In the genomic region with DNA sequence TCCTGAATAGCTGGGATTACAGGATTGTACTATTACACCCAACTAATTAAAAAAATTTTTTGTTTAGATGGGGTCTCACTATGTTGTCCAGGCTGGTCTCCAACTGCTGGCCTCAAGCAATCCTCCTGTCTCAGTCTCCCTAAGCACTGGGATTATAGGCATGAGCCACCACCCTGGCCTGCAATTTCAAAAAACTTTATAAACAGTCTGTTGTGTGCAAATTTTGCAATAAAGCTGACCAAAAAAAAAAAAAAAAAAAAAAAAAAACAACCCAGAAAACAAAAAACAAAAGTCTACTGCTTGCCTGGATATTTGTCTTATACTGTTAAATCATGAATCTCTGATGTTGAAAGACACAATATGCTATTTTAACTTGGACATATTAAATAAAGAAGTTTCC, we compare ENCODE assay signal across 19 cellular contexts. TPM values are rescaled to one million over a fixed set of nuclear protein-coding genes. Genes with fewer than 3 reads are reported as not detected.
DNase-seq lines count a peak whose midpoint lies in the region; ATAC-seq and TF ChIP-seq lines count a peak whose summit lies in the region.
"Had no signal": no experiment of that assay in that cellular context is flagged by ENCODE, and none has a peak within 500 bp of the region (broad histone marks: within the 10 kb centered on the region; RNA-seq: fewer than 3 reads in every experiment).

No MANE protein-coding gene starts in this region.

- TF ChIP-seq CTCF in CD4-positive, alpha-beta T cell (IDR thresholded peaks at IDR 0.05): no peak
- TF ChIP-seq CTCF in fibroblast of lung (conservative IDR thresholded peaks at IDR 0.05 in 1 of 2, IDR thresholded peaks at IDR 0.05 in 1 of 2; ENCODE audit: low read depth in 1 of 2, low read length in 2 of 2) (no peak), psoas muscle (IDR thresholded peaks at IDR 0.05) (no peak)

- H2AFZ ChIP-seq in fibroblast of lung (ENCODE audit: low read length): no peak overlapping the region
- H2AFZ ChIP-seq: hepatocyte had no signal

- intact Hi-C loops in CD4-positive, alpha-beta T cell (cut with DNase I, micrococcal nuclease): loop anchor here (5.0 kb wide), 2 partner anchors 79 to 94 kb away; no protein-coding TSS in a partner anchor
- intact Hi-C loops in psoas muscle (cut with DNase I): loop anchor here in 1 of 2 donors (5.0 to 10.0 kb wide), 3 partner anchors 49 to 351 kb away; no protein-coding TSS in a partner anchor

- POLR2A ChIA-PET in CD4-positive, alpha-beta T cell (lab: Charles Lee): interaction anchor here (0.6 to 2.6 kb wide), 2 partner anchors 15 to 159 kb away, joined by 5 to 8 read pairs; partner anchors contain the start of gene TRAP1

- DNase-seq in CD4-positive, alpha-beta T cell: no peak
- DNase-seq in fibroblast of lung (ENCODE audit: low read depth in 2 of 2): no peak
- no peak for DNase-seq in psoas muscle
- DNase-seq in DMS79 (lab: John Stamatoyannopoulos, UW): no peak
- DNase-seq in ecto neural progenitor cell (ENCODE audit: low spot score): no peak
- DNase-seq: activated CD4-positive, alpha-beta T cell treated with anti-CD3 and anti-CD28 coated beads, Interleukin-2, amount 10 ng/mL, durations not matched to agents 7 days and 5 days; activated naive CD4-positive, alpha-beta T cell treated with anti-CD3 and anti-CD28 coated beads, Interleukin-2, amount 10 ng/mL, durations not matched to agents 7 days and 5 days; body of pancreas; Calu3; cortex of kidney; NCI-H1417; NCI-H526 treated with DMSO at 0.1 percent for 48 hours; stimulated activated CD4-positive, alpha-beta T cell treated with anti-CD3 and anti-CD28 coated beads, Interleukin-12 subunit alpha, Interleukin-12 subunit beta, amount 100 ng/mL, for 4 hours; SW 1271 had no signal

- CTCF ChIA-PET in CD4-positive, alpha-beta T cell (lab: Charles Lee): interaction anchor here (1.5 kb wide), 1 partner anchor 9 kb away, joined by 4 read pairs; no protein-coding TSS in a partner anchor

- H3K4me3 ChIP-seq in fibroblast of lung (replicated peaks in 1 of 4; ENCODE audit: control extremely low read depth in 1 of 4, insufficient read depth in 1 of 4, low read depth in 3 of 4, low read length in 4 of 4) (peak overlapping the region in 2 of 4 experiments; percentile 13 to 46), psoas muscle (peak overlapping the region; percentile 31)
- H3K4me3 ChIP-seq: body of pancreas, hepatocyte, lung, testis had no signal

- H3K79me2 ChIP-seq in fibroblast of lung (ENCODE audit: control insufficient read depth, insufficient read depth, low read length): peaks cover 83% of the 10 kb centered on the region

- peak overlapping the region; percentile 93 for H3K4me3 Mint-ChIP-seq in CD4-positive, alpha-beta T cell
- H3K4me3 Mint-ChIP-seq in IgD-negative memory B cell: peak overlapping the region in 1 of 4 donors; percentile 98
- H3K4me3 Mint-ChIP-seq: activated CD4-positive, alpha-beta T cell treated with anti-CD3 and anti-CD28 coated beads, Interleukin-2, amount 10 ng/mL, durations not matched to agents 7 days and 5 days; activated naive CD4-positive, alpha-beta T cell treated with anti-CD3 and anti-CD28 coated beads, Interleukin-2, amount 10 ng/mL, durations not matched to agents 7 days and 5 days had no signal

- peaks cover 43% of the 10 kb centered on the region for H3K36me3 Mint-ChIP-seq in CD4-positive, alpha-beta T cell (ENCODE audit: low read depth)
- peaks cover 2% of the 10 kb centered on the region for H3K36me3 Mint-ChIP-seq in IgD-negative memory B cell

- H3K27ac ChIP-seq in CD4-positive, alpha-beta T cell (ENCODE audit: low read depth, low read length): no peak overlapping the region
- H3K27ac ChIP-seq in fibroblast of lung (ENCODE audit: insufficient read depth, low read length) (no peak overlapping the region), psoas muscle (no peak overlapping the region)
- H3K27ac ChIP-seq: body of pancreas, hepatocyte, testis had no signal

- ATAC-seq in CD4-positive, alpha-beta T cell (ENCODE audit: poor library complexity): no peak
- ATAC-seq in psoas muscle: no peak
- no peak for ATAC-seq in activated CD4-positive, CD25-positive, alpha-beta regulatory T cell treated with anti-CD3 and anti-CD28 coated beads, Interleukin-2, amount 50 U/mL, for 24 hours
- ATAC-seq: body of pancreas had no signal

- no peaks in the 10 kb centered on the region for H3K9me3 Mint-ChIP-seq in CD4-positive, alpha-beta T cell
- no peaks in the 10 kb centered on the region for H3K9me3 Mint-ChIP-seq in IgD-negative memory B cell
- H3K9me3 Mint-ChIP-seq: activated CD4-positive, alpha-beta T cell treated with anti-CD3 and anti-CD28 coated beads, Interleukin-2, amount 10 ng/mL, durations not matched to agents 7 days and 5 days; activated naive CD4-positive, alpha-beta T cell treated with anti-CD3 and anti-CD28 coated beads, Interleukin-2, amount 10 ng/mL, durations not matched to agents 7 days and 5 days had no signal

- H3K9ac ChIP-seq in fibroblast of lung (ENCODE audit: insufficient read depth, low read length): no peak overlapping the region

- H3K4me1 ChIP-seq in fibroblast of lung (ENCODE audit: control insufficient read depth, extremely low read depth, insufficient read depth, low read length) (peaks cover 22% of the 10 kb centered on the region), psoas muscle (peaks cover 75% of the 10 kb centered on the region)

- H3K27ac Mint-ChIP-seq in CD4-positive, alpha-beta T cell: peak overlapping the region; percentile 53
- H3K27ac Mint-ChIP-seq in IgD-negative memory B cell: peak overlapping the region in 2 of 3 donors; percentile 86 to 99
- H3K27ac Mint-ChIP-seq: activated CD4-positive, alpha-beta T cell treated with anti-CD3 and anti-CD28 coated beads, Interleukin-2, amount 10 ng/mL, durations not matched to agents 7 days and 5 days; activated naive CD4-positive, alpha-beta T cell treated with anti-CD3 and anti-CD28 coated beads, Interleukin-2, amount 10 ng/mL, durations not matched to agents 7 days and 5 days had no signal

- H3K27me3 ChIP-seq in CD4-positive, alpha-beta T cell (ENCODE audit: control insufficient read depth, insufficient read depth, low read length): no peaks in the 10 kb centered on the region
- H3K27me3 ChIP-seq in fibroblast of lung (ENCODE audit: control insufficient read depth, insufficient read depth, low read length) (no peaks in the 10 kb centered on the region), psoas muscle (ENCODE audit: insufficient read depth in 3 of 3, low read length in 2 of 3) (no peaks in the 10 kb centered on the region)
- H3K27me3 ChIP-seq: body of pancreas, hepatocyte, testis had no signal

- H3K27me3 Mint-ChIP-seq in CD4-positive, alpha-beta T cell: no peaks in the 10 kb centered on the region
- H3K27me3 Mint-ChIP-seq in IgD-negative memory B cell: no peaks in the 10 kb centered on the region
- H3K27me3 Mint-ChIP-seq: activated CD4-positive, alpha-beta T cell treated with anti-CD3 and anti-CD28 coated beads, Interleukin-2, amount 10 ng/mL, durations not matched to agents 7 days and 5 days; activated naive CD4-positive, alpha-beta T cell treated with anti-CD3 and anti-CD28 coated beads, Interleukin-2, amount 10 ng/mL, durations not matched to agents 7 days and 5 days had no signal

- peak overlapping the region; percentile 56 for H3K4me2 ChIP-seq in fibroblast of lung (ENCODE audit: extremely low read depth, insufficient read depth, low read length)

- H4K20me1 ChIP-seq in fibroblast of lung (ENCODE audit: control insufficient read depth, extremely low read depth, insufficient read depth, low read length): peaks cover 26% of the 10 kb centered on the region

- no peaks in the 10 kb centered on the region for H3K9me3 ChIP-seq in CD4-positive, alpha-beta T cell (ENCODE audit: control insufficient read depth, low read length)
- H3K9me3 ChIP-seq in fibroblast of lung (ENCODE audit: control insufficient read depth, insufficient read depth, low read depth, low read length) (no peaks in the 10 kb centered on the region), psoas muscle (no peaks in the 10 kb centered on the region)
- H3K9me3 ChIP-seq: body of pancreas, testis had no signal

- H3K36me3 ChIP-seq in fibroblast of lung (ENCODE audit: control insufficient read depth, insufficient read depth, low read length) (no peaks in the 10 kb centered on the region), psoas muscle (ENCODE audit: insufficient read depth in 1 of 2, low read depth in 1 of 2) (no peaks in the 10 kb centered on the region)

- peaks cover 82% of the 10 kb centered on the region for H3K4me1 Mint-ChIP-seq in CD4-positive, alpha-beta T cell (ENCODE audit: low read depth)
- peaks cover 63 to 73% (median 67%) of the 10 kb centered on the region in 3 donors for H3K4me1 Mint-ChIP-seq in IgD-negative memory B cell

RNA-seq across cellular contexts. Expression of gene CREBBP, which starts 4.4 kb away (rescaled TPM):
- total RNA-seq in CD4-positive, alpha-beta T cell: 100 to 1,000 TPM; 145 to 152 TPM
- polyA plus RNA-seq in IgD-negative memory B cell (18.5 TPM), fibroblast of lung (6.1 and 8.0 TPM in 2 replicates), psoas muscle (10 to 100 TPM in 2 of 3 donors, 1 to 10 TPM in 1; 7.1 to 31.0 (median 10.1) TPM)
- total RNA-seq in fibroblast of lung (16.2 and 22.6 TPM in 2 replicates), psoas muscle (10 to 100 TPM; 44.1 to 54.9 (median 50.8) TPM)
- polyA plus RNA-seq in fibroblast of lung (2012): 14.5 and 24.9 TPM in 2 replicates
- 57.1 and 89.5 TPM in 2 replicates for polyA minus RNA-seq in fibroblast of lung (ENCODE audit: low replicate concordance)
